8 cellular contexts compared by ENCODE assay signal in genomic region chr7:118195837-118196474, GRCh38. TPM values are rescaled to one million over a fixed set of nuclear protein-coding genes. Genes with fewer than 3 reads are reported as not detected.
DNase-seq lines count a peak whose midpoint lies in the region; ATAC-seq and TF ChIP-seq lines count a peak whose summit lies in the region.

No MANE protein-coding gene starts in this region.

- H3K4me3 ChIP-seq in AG04450 (ENCODE audit: low read depth, low read length) (no peak overlapping the region), liver (ENCODE audit: low read depth in 1 of 3, low read length in 3 of 3) (no peak overlapping the region)

- CTCF ChIA-PET in AG04450 (lab: Charles Lee), result interaction anchor here (0.6 to 2.4 kb wide), 20 partner anchors 8 to 868 kb away, joined by 3 to 23 read pairs (median 6); partner anchors contain the start of gene LSM8

- peak; percentile 79 for TF ChIP-seq CTCF in AG04450 (IDR thresholded peaks at IDR 0.05; ENCODE audit: low read depth, low read length)
- TF ChIP-seq CTCF in GM13976 (IDR thresholded peaks at IDR 0.05; ENCODE audit: borderline replicate concordance, control extremely low read depth, extremely low read depth, insufficient read depth, missing control alignments), result peak; percentile 62
- TF ChIP-seq CTCF in chondrocyte (IDR thresholded peaks at IDR 0.05), result peak; percentile 87
- peak; percentile 60 for TF ChIP-seq CTCF in liver (IDR thresholded peaks at IDR 0.05; ENCODE audit: low read depth, low read length, missing input control)

- H3K9me3 ChIP-seq in AG04450 (ENCODE audit: control insufficient read depth, insufficient read depth, low read length) (no peaks in the 10 kb centered on the region), liver (ENCODE audit: control insufficient read depth in 4 of 4, low read length in 3 of 4) (no peaks in the 10 kb centered on the region)

- DNase-seq in AG04450 (ENCODE audit: low read depth, low spot score) (peak; percentile 23), GM13976 (ENCODE audit: low spot score) (peak; percentile 21), NCI-H1417 (lab: John Stamatoyannopoulos, UW) (peak; percentile 46 to 79 (median 74)), T-helper 1 cell (peak in 4 of 5 donors; percentile 22 to 58 (median 36)), chondrocyte (ENCODE audit: low spot score) (no peak)
- peak; percentile 15 for DNase-seq in stimulated activated CD8-positive, alpha-beta memory T cell treated with anti-CD3 and anti-CD28 coated beads, Interleukin-7, amount 100 ng/mL, for 24 hours (ENCODE audit: low read depth)

- in situ Hi-C loops in GM13976 (cut with MboI; ENCODE audit: low sequenced_read_pairs, unreplicated experiment), result no loop called here

- WGBS in liver, result 55% methylated on average over 6 of the region's 6 CpGs

- H3K9ac ChIP-seq in liver (ENCODE audit: low read depth in 1 of 2, low read length in 2 of 2), result no peak overlapping the region

- H3K36me3 Mint-ChIP-seq in chondrocyte (ENCODE audit: low read depth), result peaks cover 5% of the 10 kb centered on the region

- no peaks in the 10 kb centered on the region for H3K9me3 Mint-ChIP-seq in chondrocyte (ENCODE audit: low read depth)

- peaks cover 0 to 5% (median under 1%) of the 10 kb centered on the region in 4 donors for H3K36me3 ChIP-seq in liver (ENCODE audit: control insufficient read depth in 4 of 4, insufficient read depth in 3 of 4, low read depth in 1 of 4, low read length in 3 of 4)

- no peaks in the 10 kb centered on the region for H3K27me3 Mint-ChIP-seq in chondrocyte (ENCODE audit: low read depth)

- no peak overlapping the region for H3K27ac Mint-ChIP-seq in chondrocyte (ENCODE audit: unreplicated experiment)

- no peaks in the 10 kb centered on the region for H3K4me1 Mint-ChIP-seq in chondrocyte (ENCODE audit: low read depth)

- ATAC-seq in HG02763 (IDR thresholded peaks at IDR 0.05; ENCODE audit: unreplicated experiment), result peak; percentile 80

- H3K27me3 ChIP-seq in AG04450 (ENCODE audit: control insufficient read depth, insufficient read depth, low read length) (no peaks in the 10 kb centered on the region), liver (ENCODE audit: control insufficient read depth in 4 of 4, insufficient read depth in 4 of 4, low read length in 3 of 4) (no peaks in the 10 kb centered on the region)

- peak; percentile 68 to 79 for TF ChIP-seq RAD21 in liver (IDR thresholded peaks at IDR 0.05)

- H3K27ac ChIP-seq in AG04450 (ENCODE audit: low read depth, low read length), result no peak overlapping the region
- no peak overlapping the region for H3K27ac ChIP-seq in liver (ENCODE audit: low read depth in 1 of 2, low read length in 2 of 2)

- POLR2A ChIA-PET in AG04450 (lab: Yijun Ruan, JAX), result no interaction called here

- H3K4me3 Mint-ChIP-seq in chondrocyte (ENCODE audit: unreplicated experiment), result no peak overlapping the region

- H3K4me1 ChIP-seq in liver (ENCODE audit: control insufficient read depth in 4 of 4, insufficient read depth in 4 of 4, low read length in 3 of 4), result no peaks in the 10 kb centered on the region

TF ChIP-seq in liver, 16 proteins besides CTCF, POLR2A, EP300 and RAD21:
- TF ChIP-seq YY1 (IDR thresholded peaks at IDR 0.05) (no peak), TAF1 (conservative IDR thresholded peaks at IDR 0.05) (no peak), EGR1 (IDR thresholded peaks at IDR 0.05; ENCODE audit: low read depth in 2 of 2) (no peak), FOXA1 (IDR thresholded peaks at IDR 0.05) (no peak), RXRA (IDR thresholded peaks at IDR 0.05) (no peak), SP1 (IDR thresholded peaks at IDR 0.05) (no peak), HNF4A (conservative IDR thresholded peaks at IDR 0.05) (no peak), REST (IDR thresholded peaks at IDR 0.05) (no peak), FOXA2 (IDR thresholded peaks at IDR 0.05) (no peak)

RNA-seq across cellular contexts. Expression of gene LSM8, which starts 12.0 kb away (rescaled TPM):
- polyA plus RNA-seq in AG04450 (2011; rRNA removed) (37.1 and 42.6 TPM in 2 replicates), liver (10 to 100 TPM; 10.2 to 22.9 TPM)
- polyA minus RNA-seq in AG04450 (2011; rRNA and poly(A)+ RNA removed), result 11.8 and 16.2 TPM in 2 replicates
- total RNA-seq in chondrocyte (21.5 to 26.4 TPM (median 23.2 TPM) in 3 replicates), liver (10 to 100 TPM; 13.4 to 37.0 TPM)

RNA-seq across cellular contexts. Expression of gene ANKRD7, which starts 28.5 kb away (rescaled TPM):
- 0.30 and 0.50 TPM in 2 replicates for polyA plus RNA-seq in AG04450 (2011; rRNA removed)
- 0.83 TPM in 1 of 2 replicates, not detected in the other for polyA minus RNA-seq in AG04450 (2011; rRNA and poly(A)+ RNA removed)
- total RNA-seq in chondrocyte, result not detected in 3 replicates
- under 1 TPM in 1 of 2 donors, not detected in 1; 0.42 TPM for total RNA-seq in liver
- not detected for polyA plus RNA-seq in liver
